8 cellular contexts compared by ENCODE assay signal in the genomic region with DNA sequence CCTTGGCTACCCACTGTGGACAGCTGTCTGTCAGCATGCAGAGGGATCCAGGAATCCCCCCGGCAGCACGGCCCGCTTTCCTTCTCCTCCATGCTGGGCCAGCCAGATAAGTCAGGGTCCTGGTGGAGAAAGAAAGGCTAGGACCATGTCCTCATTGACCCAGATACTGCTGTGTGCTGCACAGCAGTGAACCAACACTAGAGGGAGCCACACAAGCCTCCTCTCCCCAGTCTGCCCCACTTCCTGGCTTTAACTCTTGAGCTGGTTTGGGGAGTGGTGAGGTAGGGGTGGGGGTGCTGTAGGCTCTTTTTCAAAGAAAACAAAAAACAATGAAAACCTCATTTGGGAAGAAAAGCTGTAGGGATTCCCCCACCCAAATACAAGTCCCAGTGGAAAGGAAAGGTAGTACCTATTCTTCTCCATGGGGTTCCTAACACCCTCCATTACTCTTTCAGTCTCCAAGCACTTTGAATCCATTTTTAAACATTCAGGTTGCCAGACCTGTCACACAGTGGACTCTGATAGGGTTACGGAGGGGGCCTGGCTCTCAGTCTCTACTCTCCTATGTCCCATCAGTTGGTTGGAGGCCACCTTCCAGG.
DNase-seq lines count a peak whose midpoint lies in the region; ATAC-seq and TF ChIP-seq lines count a peak whose summit lies in the region.

No MANE protein-coding gene starts in this region.

- H3K27ac Mint-ChIP-seq in naive B cell: no peak overlapping the region

- TF ChIP-seq CTCF in OCI-LY7 (conservative IDR thresholded peaks at IDR 0.05; ENCODE audit: low read length) (peak; percentile 80), dorsolateral prefrontal cortex (IDR thresholded peaks at IDR 0.05 in 54 of 56, conservative IDR thresholded peaks at IDR 0.05 in 2 of 56; ENCODE audit: low read depth in 1 of 56, partially characterized antibody in 56 of 56) (peak in 51 of 56 donors; percentile 17 to 66 (median 52))

- no peaks in the 10 kb centered on the region for H3K36me3 Mint-ChIP-seq in naive B cell
- H3K36me3 Mint-ChIP-seq in activated T-cell treated with anti-CD3 and anti-CD28 coated beads, Interleukin-2, amount 50 U/mL, for 4 hours (ENCODE audit: insufficient read depth): no peaks in the 10 kb centered on the region

- BruUV-seq in OCI-LY7 (replicated peaks; lab: Mats Ljungman, UMichigan): no TSS peak

- H3K27ac ChIP-seq in OCI-LY7 (ENCODE audit: low read depth, low read length, poor library complexity, severe bottlenecking): no peak overlapping the region
- no peak overlapping the region for H3K27ac ChIP-seq in dorsolateral prefrontal cortex
- H3K27ac ChIP-seq in effector memory CD4-positive, alpha-beta T cell (ENCODE audit: insufficient read depth, low read length, poor library complexity, severe bottlenecking): no peak overlapping the region

- H3K4me2 ChIP-seq in OCI-LY7 (ENCODE audit: low read length): no peak overlapping the region

- peaks cover 4 to 30% (median 12%) of the 10 kb centered on the region in 3 donors for H3K27me3 Mint-ChIP-seq in naive B cell
- H3K27me3 Mint-ChIP-seq in activated T-cell treated with anti-CD3 and anti-CD28 coated beads, Interleukin-2, amount 50 U/mL, for 4 hours (ENCODE audit: low read depth): peaks cover 6% of the 10 kb centered on the region

- DNase-seq in CD1c-positive myeloid dendritic cell (ENCODE audit: extremely low spot score) (peak; percentile 58), GM19240 (ENCODE audit: insufficient read length, low spot score) (peak; percentile 64), OCI-LY7 (ENCODE audit: low spot score) (peak; percentile 44), dorsolateral prefrontal cortex (no peak), naive B cell (no peak)
- no peak for DNase-seq in effector memory CD4-positive, alpha-beta T cell
- no peak for DNase-seq in activated T-cell treated with anti-CD3 and anti-CD28 coated beads, Interleukin-2, amount 50 U/mL, for 4 hours

- no peaks in the 10 kb centered on the region for H3K9me3 ChIP-seq in OCI-LY7 (ENCODE audit: low read length)
- H3K9me3 ChIP-seq in effector memory CD4-positive, alpha-beta T cell (ENCODE audit: control insufficient read depth, low read length): no peaks in the 10 kb centered on the region

- no peaks in the 10 kb centered on the region for H3K4me1 Mint-ChIP-seq in naive B cell
- H3K4me1 Mint-ChIP-seq in activated T-cell treated with anti-CD3 and anti-CD28 coated beads, Interleukin-2, amount 50 U/mL, for 4 hours (ENCODE audit: low read depth): no peaks in the 10 kb centered on the region

- H3K4me3 ChIP-seq in OCI-LY7 (ENCODE audit: low read depth, low read length, poor library complexity, severe bottlenecking): no peak overlapping the region
- H3K4me3 ChIP-seq in dorsolateral prefrontal cortex: no peak overlapping the region
- H3K4me3 ChIP-seq in effector memory CD4-positive, alpha-beta T cell (ENCODE audit: insufficient read depth, low read depth, low read length, poor library complexity, severe bottlenecking): no peak overlapping the region

- POLR2A ChIA-PET in OCI-LY7 (lab: Charles Lee): no interaction called here

- H3K36me3 ChIP-seq in OCI-LY7 (ENCODE audit: insufficient read depth, low read length): no peaks in the 10 kb centered on the region
- H3K36me3 ChIP-seq in effector memory CD4-positive, alpha-beta T cell (ENCODE audit: control insufficient read depth, insufficient read depth, low read length): no peaks in the 10 kb centered on the region

- peaks cover 0 to 17% (median 0%) of the 10 kb centered on the region in 45 donors for H3K27me3 ChIP-seq in dorsolateral prefrontal cortex
- no peaks in the 10 kb centered on the region for H3K27me3 ChIP-seq in effector memory CD4-positive, alpha-beta T cell (replicated peaks; ENCODE audit: control insufficient read depth, insufficient read depth, low read length, poor library complexity, severe bottlenecking)

- no peak overlapping the region for H3K4me3 Mint-ChIP-seq in naive B cell
- no peak overlapping the region for H3K4me3 Mint-ChIP-seq in activated T-cell treated with anti-CD3 and anti-CD28 coated beads, Interleukin-2, amount 50 U/mL, for 4 hours

- no peaks in the 10 kb centered on the region for H3K9me3 Mint-ChIP-seq in naive B cell
- no peaks in the 10 kb centered on the region for H3K9me3 Mint-ChIP-seq in activated T-cell treated with anti-CD3 and anti-CD28 coated beads, Interleukin-2, amount 50 U/mL, for 4 hours

- H4K20me1 ChIP-seq in OCI-LY7 (ENCODE audit: insufficient read depth, low read length): no peaks in the 10 kb centered on the region

- H3K9me2 ChIP-seq in OCI-LY7 (ENCODE audit: insufficient read depth, low read length): no peaks in the 10 kb centered on the region

- intact Hi-C loops in OCI-LY7 (cut with micrococcal nuclease; ENCODE audit: unreplicated experiment): no loop called here
- intact Hi-C loops in dorsolateral prefrontal cortex (cut with DNase I): no loop called here

- H3K79me2 ChIP-seq in OCI-LY7 (ENCODE audit: insufficient read depth, low read depth, low read length): no peaks in the 10 kb centered on the region

- no peaks in the 10 kb centered on the region for H3K4me1 ChIP-seq in OCI-LY7 (ENCODE audit: insufficient read depth, low read length, poor library complexity, severe bottlenecking)
- no peaks in the 10 kb centered on the region for H3K4me1 ChIP-seq in effector memory CD4-positive, alpha-beta T cell (ENCODE audit: control insufficient read depth, insufficient read depth, low read length, poor library complexity, severe bottlenecking)

- H2AFZ ChIP-seq in OCI-LY7 (ENCODE audit: low read length): no peak overlapping the region

- CTCF ChIA-PET in OCI-LY7 (lab: Charles Lee; ENCODE audit: unreplicated experiment): interaction anchor here (0.6 to 0.8 kb wide), 3 partner anchors 26 to 45 kb away, joined by 3 to 4 read pairs (median 4); no protein-coding TSS in a partner anchor

- ATAC-seq in naive B cell (ENCODE audit: low read depth in 2 of 2) (peak; percentile 60 to 73), GM21390 (IDR thresholded peaks at IDR 0.05; ENCODE audit: unreplicated experiment) (no peak)
- ATAC-seq in activated T-cell treated with anti-CD3 and anti-CD28 coated beads, Interleukin-2, amount 50 U/mL, for 4 hours: no peak

Comparison
In these comparisons a context has a peak if more than half of its experiments do, and no peak if none do; other contexts are left out.
1. DNase-seq: peak in CD1c-positive myeloid dendritic cell (single experiment), GM19240 (single experiment) and OCI-LY7 (single experiment); none in dorsolateral prefrontal cortex (0 of 10), naive B cell (single experiment), effector memory CD4-positive, alpha-beta T cell (0 of 3) and activated T-cell treated with anti-CD3 and anti-CD28 coated beads, Interleukin-2, amount 50 U/mL, for 4 hours (single experiment).
2. ATAC-seq: peak in naive B cell (2 of 2); none in GM21390 (single experiment) and activated T-cell treated with anti-CD3 and anti-CD28 coated beads, Interleukin-2, amount 50 U/mL, for 4 hours (0 of 2).